Comparison of ENCODE assay signal across 1 cellular context in genomic region chr17:47229535-47230443, GRCh38.
TF ChIP-seq lines count a peak whose summit lies in the region.

No MANE protein-coding gene starts in this region.

TF ChIP-seq in A549, 52 proteins besides CTCF, POLR2A, EP300 and RAD21:
- TF ChIP-seq FOSB (CRISPR knock-in tag; IDR thresholded peaks at IDR 0.05) = no peak
- TF ChIP-seq ATOH8 (CRISPR knock-in tag; IDR thresholded peaks at IDR 0.05; ENCODE audit: low read depth) = no peak
- no peak for TF ChIP-seq BHLHE40 (IDR thresholded peaks at IDR 0.05; ENCODE audit: low read depth, low read length)
- TF ChIP-seq RNF2 (IDR thresholded peaks at IDR 0.05; ENCODE audit: borderline replicate concordance, low read depth) = no peak; the same call in 1 of the 2 replicates
- TF ChIP-seq POLR2AphosphoS2 (conservative IDR thresholded peaks at IDR 0.05; ENCODE audit: low read length) = no peak
- no peak; the same call in 1 of the 2 replicates for TF ChIP-seq ZC3H11A (IDR thresholded peaks at IDR 0.05)
- TF ChIP-seq CHD2 (IDR thresholded peaks at IDR 0.05; ENCODE audit: low read length, partially characterized antibody) = no peak
- no peak for TF ChIP-seq HMGXB4 (CRISPR knock-in tag; IDR thresholded peaks at IDR 0.05; ENCODE audit: borderline replicate concordance)
- TF ChIP-seq E2F6 (IDR thresholded peaks at IDR 0.05; ENCODE audit: borderline replicate concordance, low read depth) = peak; percentile 48; the same call in 1 of the 2 replicates
- TF ChIP-seq ESRRA (IDR thresholded peaks at IDR 0.05; ENCODE audit: borderline replicate concordance, low read length) = no peak
- TF ChIP-seq SREBF2 (IDR thresholded peaks at IDR 0.05) = no peak
- no peak for TF ChIP-seq MAZ (IDR thresholded peaks at IDR 0.05; ENCODE audit: borderline replicate concordance, low read depth, low read length)
- TF ChIP-seq CEBPB (IDR thresholded peaks at IDR 0.05) = peak in 1 of 2 experiments; percentile 93; a peak in 2 of 4 replicates
- no peak for TF ChIP-seq ZNF302 (CRISPR knock-in tag; IDR thresholded peaks at IDR 0.05)
- TF ChIP-seq MYC (IDR thresholded peaks at IDR 0.05; ENCODE audit: borderline replicate concordance, low read length) = peak; percentile 70
- no peak for TF ChIP-seq ZSCAN20 (CRISPR knock-in tag; IDR thresholded peaks at IDR 0.05)
- TF ChIP-seq MAX (IDR thresholded peaks at IDR 0.05) = peak; percentile 95
- no peak for TF ChIP-seq HES2 (IDR thresholded peaks at IDR 0.05)
- TF ChIP-seq BCL3 (IDR thresholded peaks at IDR 0.05) = no peak
- TF ChIP-seq GATA3 (IDR thresholded peaks at IDR 0.05; ENCODE audit: borderline replicate concordance) = no peak
- TF ChIP-seq FOXS1 (CRISPR knock-in tag; IDR thresholded peaks at IDR 0.05) = no peak
- TF ChIP-seq SMC3 (IDR thresholded peaks at IDR 0.05) = peak; percentile 98
TF ChIP-seq in A549: peak in this region for 5.
